Comparison of ENCODE assay signal across 17 cellular contexts in genomic region chr14:58914271-58914855, GRCh38.
DNase-seq lines count a peak whose midpoint lies in the region; ATAC-seq and TF ChIP-seq lines count a peak whose summit lies in the region.
"Had no signal": no experiment of that assay in that cellular context is flagged by ENCODE, and none has a peak within 500 bp of the region (broad histone marks: within the 10 kb centered on the region; RNA-seq: fewer than 3 reads in every experiment).

No MANE protein-coding gene starts in this region.

- H3K36me3 Mint-ChIP-seq in activated CD4-positive, alpha-beta T cell treated with anti-CD3 and anti-CD28 coated beads, Interleukin-2, amount 10 ng/mL, durations not matched to agents 24 days and 14 days (ENCODE audit: low read depth), result no peaks in the 10 kb centered on the region
- H3K36me3 Mint-ChIP-seq: CD4-positive, CD25-positive, alpha-beta regulatory T cell had no signal

- no peaks in the 10 kb centered on the region for H4K20me1 ChIP-seq in neural cell (ENCODE audit: insufficient read depth)

- no peak overlapping the region for H3K4me3 ChIP-seq in neural cell (ENCODE audit: low read length)
- H3K4me3 ChIP-seq in mesendoderm (ENCODE audit: low read length), result no peak overlapping the region
- H3K4me3 ChIP-seq: MG63, SJCRH30 had no signal

- no peaks in the 10 kb centered on the region for H3K79me1 ChIP-seq in mesendoderm (ENCODE audit: low read length)

- TF ChIP-seq CTCF in neural cell (IDR thresholded peaks at IDR 0.05; ENCODE audit: poor library complexity, severe bottlenecking), result peak; percentile 25

- no peak overlapping the region for H3K9ac ChIP-seq in neural cell (ENCODE audit: low read length)
- no peak overlapping the region for H3K9ac ChIP-seq in mesendoderm (ENCODE audit: low read length)
- H3K9ac ChIP-seq: KMS-11 had no signal

- no peaks in the 10 kb centered on the region for H3K9me3 Mint-ChIP-seq in activated CD4-positive, alpha-beta T cell treated with anti-CD3 and anti-CD28 coated beads, Interleukin-2, amount 10 ng/mL, durations not matched to agents 24 days and 14 days

- no peaks in the 10 kb centered on the region for H3F3A ChIP-seq in neural cell (ENCODE audit: insufficient read depth, low read length, poor library complexity, severe bottlenecking)

- H4K8ac ChIP-seq in mesendoderm (ENCODE audit: low read depth, low read length), result no peak overlapping the region

- H3K79me2 ChIP-seq in neural cell (replicated peaks; ENCODE audit: insufficient read depth, low read length), result no peaks in the 10 kb centered on the region
- no peaks in the 10 kb centered on the region for H3K79me2 ChIP-seq in mesendoderm (ENCODE audit: control insufficient read depth, insufficient read depth, low read length)

- WGBS in mesendoderm (ENCODE audit: extremely low coverage, insufficient coverage, low lambda C conversion rate), result no CpG with 5 or more reads among the region's 10 CpGs

- H3K36me3 ChIP-seq in neural cell (ENCODE audit: insufficient read depth, low read length) (no peaks in the 10 kb centered on the region), mesendoderm (ENCODE audit: control insufficient read depth, insufficient read depth, low read length) (no peaks in the 10 kb centered on the region)
- H3K36me3 ChIP-seq: MG63, SJCRH30 had no signal

- no peaks in the 10 kb centered on the region for H3K9me3 ChIP-seq in neural cell (ENCODE audit: low read length)
- H3K9me3 ChIP-seq: MG63, SJCRH30 had no signal

- H3K9me2 ChIP-seq in neural cell (ENCODE audit: insufficient read depth, low read length), result no peaks in the 10 kb centered on the region

- DNase-seq in Ammon's horn (ENCODE audit: low spot score), result peak; percentile 22
- peak; percentile 34 for DNase-seq in NCI-H526 treated with DMSO at 0.1 percent for 48 hours (lab: John Stamatoyannopoulos, UW)
- peak; percentile 24 for DNase-seq in astrocyte of the hippocampus (ENCODE audit: low read depth, low spot score)
- DNase-seq in mesendoderm, result no peak
- no peak for DNase-seq in activated CD4-positive, alpha-beta T cell treated with anti-CD3 and anti-CD28 coated beads, Interleukin-2, amount 10 ng/mL, durations not matched to agents 24 days and 14 days
- DNase-seq: CD4-positive, CD25-positive, alpha-beta regulatory T cell; MG63; NCI-H1105; NCI-H1930; NCI-H774; RPMI8226; SJCRH30 had no signal

- H2BK120ac ChIP-seq in mesendoderm (ENCODE audit: low read depth, low read length), result no peak overlapping the region

- no peak overlapping the region for H3K27ac Mint-ChIP-seq in activated CD4-positive, alpha-beta T cell treated with anti-CD3 and anti-CD28 coated beads, Interleukin-2, amount 10 ng/mL, durations not matched to agents 24 days and 14 days
- H3K27ac Mint-ChIP-seq: CD4-positive, CD25-positive, alpha-beta regulatory T cell had no signal

- H4K5ac ChIP-seq in mesendoderm (ENCODE audit: low read length), result no peak overlapping the region

- peak; percentile 17 for TF ChIP-seq RAD21 in neural cell (conservative IDR thresholded peaks at IDR 0.05)

- H3K4me1 ChIP-seq in mesendoderm (ENCODE audit: control insufficient read depth, low read depth, low read length), result no peaks in the 10 kb centered on the region
- H3K4me1 ChIP-seq: SJCRH30 had no signal

- H2BK15ac ChIP-seq in mesendoderm (replicated peaks; ENCODE audit: low read depth), result no peak overlapping the region

- intact Hi-C loops in activated CD4-positive, alpha-beta T cell treated with anti-CD3 and anti-CD28 coated beads, Interleukin-2, amount 10 ng/mL, durations not matched to agents 24 days and 14 days (cut with micrococcal nuclease), result no loop called here

- H3K4me2 ChIP-seq in neural cell (ENCODE audit: low read length) (no peak overlapping the region), mesendoderm (ENCODE audit: low read length) (no peak overlapping the region)
- H3K4me2 ChIP-seq: KMS-11 had no signal

- no peak overlapping the region for H3K4ac ChIP-seq in mesendoderm (ENCODE audit: low read depth, low read length)

- H2AK5ac ChIP-seq in mesendoderm (ENCODE audit: low read length), result no peak overlapping the region

- no peak for TF ChIP-seq EP300 in neural cell (conservative IDR thresholded peaks at IDR 0.05; ENCODE audit: poor library complexity, severe bottlenecking)

- H3K23ac ChIP-seq in mesendoderm (ENCODE audit: low read length), result no peak overlapping the region

- no peak overlapping the region for H2BK5ac ChIP-seq in mesendoderm (ENCODE audit: low read length)

- no peaks in the 10 kb centered on the region for H3K27me3 Mint-ChIP-seq in activated CD4-positive, alpha-beta T cell treated with anti-CD3 and anti-CD28 coated beads, Interleukin-2, amount 10 ng/mL, durations not matched to agents 24 days and 14 days

- H3K27ac ChIP-seq in neural cell (ENCODE audit: low read length) (no peak overlapping the region), mesendoderm (ENCODE audit: low read depth, low read length) (no peak overlapping the region)
- H3K27ac ChIP-seq: KMS-11, SJCRH30 had no signal

- H3K4me1 Mint-ChIP-seq in activated CD4-positive, alpha-beta T cell treated with anti-CD3 and anti-CD28 coated beads, Interleukin-2, amount 10 ng/mL, durations not matched to agents 24 days and 14 days, result no peaks in the 10 kb centered on the region
- H3K4me1 Mint-ChIP-seq: CD4-positive, CD25-positive, alpha-beta regulatory T cell had no signal

- H3K27me3 ChIP-seq in neural cell (ENCODE audit: insufficient read depth, low read depth, low read length), result no peaks in the 10 kb centered on the region
- no peaks in the 10 kb centered on the region for H3K27me3 ChIP-seq in mesendoderm (ENCODE audit: insufficient read depth, low read length, poor library complexity)
- H3K27me3 ChIP-seq: MG63, SJCRH30 had no signal

- no peak overlapping the region for H3K4me3 Mint-ChIP-seq in activated CD4-positive, alpha-beta T cell treated with anti-CD3 and anti-CD28 coated beads, Interleukin-2, amount 10 ng/mL, durations not matched to agents 24 days and 14 days
- H3K4me3 Mint-ChIP-seq: CD4-positive, CD25-positive, alpha-beta regulatory T cell had no signal

- no peak overlapping the region for H3K56ac ChIP-seq in mesendoderm (ENCODE audit: low read length)

- no peak for ATAC-seq in GM19455 (IDR thresholded peaks at IDR 0.05; ENCODE audit: unreplicated experiment)
- no peak for ATAC-seq in HG02798 (IDR thresholded peaks at IDR 0.05; ENCODE audit: poor library complexity, unreplicated experiment)
- ATAC-seq: HepG2 had no signal

- H2AFZ ChIP-seq in neural cell (ENCODE audit: low read depth, low read length), result no peak overlapping the region

- no peak overlapping the region for H3K18ac ChIP-seq in mesendoderm (ENCODE audit: low read length)

TF ChIP-seq in neural cell, 6 proteins besides CTCF, POLR2A, EP300 and RAD21:
- no peak for TF ChIP-seq TAF1 (IDR thresholded peaks at IDR 0.05; ENCODE audit: low read depth)
- no peak for TF ChIP-seq MXI1 (conservative IDR thresholded peaks at IDR 0.05; ENCODE audit: poor library complexity, severe bottlenecking)
- no peak for TF ChIP-seq SMC3 (conservative IDR thresholded peaks at IDR 0.05; ENCODE audit: poor library complexity)
- no peak for TF ChIP-seq POLR2AphosphoS5 (IDR thresholded peaks at IDR 0.05)
- TF ChIP-seq, protein P1, sequence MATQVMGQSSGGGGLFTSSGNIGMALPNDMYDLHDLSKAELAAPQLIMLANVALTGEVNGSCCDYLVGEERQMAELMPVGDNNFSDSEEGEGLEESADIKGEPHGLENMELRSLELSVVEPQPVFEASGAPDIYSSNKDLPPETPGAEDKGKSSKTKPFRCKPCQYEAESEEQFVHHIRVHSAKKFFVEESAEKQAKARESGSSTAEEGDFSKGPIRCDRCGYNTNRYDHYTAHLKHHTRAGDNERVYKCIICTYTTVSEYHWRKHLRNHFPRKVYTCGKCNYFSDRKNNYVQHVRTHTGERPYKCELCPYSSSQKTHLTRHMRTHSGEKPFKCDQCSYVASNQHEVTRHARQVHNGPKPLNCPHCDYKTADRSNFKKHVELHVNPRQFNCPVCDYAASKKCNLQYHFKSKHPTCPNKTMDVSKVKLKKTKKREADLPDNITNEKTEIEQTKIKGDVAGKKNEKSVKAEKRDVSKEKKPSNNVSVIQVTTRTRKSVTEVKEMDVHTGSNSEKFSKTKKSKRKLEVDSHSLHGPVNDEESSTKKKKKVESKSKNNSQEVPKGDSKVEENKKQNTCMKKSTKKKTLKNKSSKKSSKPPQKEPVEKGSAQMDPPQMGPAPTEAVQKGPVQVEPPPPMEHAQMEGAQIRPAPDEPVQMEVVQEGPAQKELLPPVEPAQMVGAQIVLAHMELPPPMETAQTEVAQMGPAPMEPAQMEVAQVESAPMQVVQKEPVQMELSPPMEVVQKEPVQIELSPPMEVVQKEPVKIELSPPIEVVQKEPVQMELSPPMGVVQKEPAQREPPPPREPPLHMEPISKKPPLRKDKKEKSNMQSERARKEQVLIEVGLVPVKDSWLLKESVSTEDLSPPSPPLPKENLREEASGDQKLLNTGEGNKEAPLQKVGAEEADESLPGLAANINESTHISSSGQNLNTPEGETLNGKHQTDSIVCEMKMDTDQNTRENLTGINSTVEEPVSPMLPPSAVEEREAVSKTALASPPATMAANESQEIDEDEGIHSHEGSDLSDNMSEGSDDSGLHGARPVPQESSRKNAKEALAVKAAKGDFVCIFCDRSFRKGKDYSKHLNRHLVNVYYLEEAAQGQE (IDR thresholded peaks at IDR 0.05; ENCODE audit: borderline replicate concordance), result no peak
- no peak for TF ChIP-seq EZH2 (IDR thresholded peaks at IDR 0.05; ENCODE audit: borderline replicate concordance, insufficient read depth, low read length, poor library complexity, severe bottlenecking)

Comparison
In these comparisons a context has a peak if more than half of its experiments do, and no peak if none do; other contexts are left out.
1. DNase-seq: peak in Ammon's horn (single experiment), NCI-H526 treated with DMSO at 0.1 percent for 48 hours (single experiment) and astrocyte of the hippocampus (single experiment); none in mesendoderm (single experiment) and activated CD4-positive, alpha-beta T cell treated with anti-CD3 and anti-CD28 coated beads, Interleukin-2, amount 10 ng/mL, durations not matched to agents 24 days and 14 days (single experiment).